ENCODE assay signal across 19 cellular contexts in the genomic region with DNA sequence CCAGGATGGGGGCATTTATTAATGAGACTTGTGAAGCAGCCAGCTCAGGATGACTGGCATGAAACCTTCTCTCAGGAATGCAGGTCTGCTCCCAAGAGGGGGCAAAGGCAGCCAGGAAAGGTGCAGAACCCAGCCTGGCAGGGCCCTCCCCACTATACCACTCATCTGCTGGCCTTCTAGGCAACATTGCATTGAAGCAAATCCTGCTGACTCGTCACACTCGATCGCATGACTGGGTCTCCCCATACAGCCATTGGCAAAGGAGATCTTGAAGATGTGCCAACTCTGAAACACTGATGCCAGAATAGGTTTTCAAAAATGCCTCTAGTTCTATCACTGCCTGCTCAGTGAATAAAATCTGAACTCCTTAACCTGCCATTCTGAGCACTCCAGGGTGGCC.
DNase-seq lines count a peak whose midpoint lies in the region; ATAC-seq, FAIRE-seq and TF ChIP-seq lines count a peak whose summit lies in the region.
"Had no signal": no experiment of that assay in that cellular context is flagged by ENCODE, and none has a peak within 500 bp of the region (broad histone marks: within the 10 kb centered on the region; RNA-seq: fewer than 3 reads in every experiment).

No MANE protein-coding gene starts in this region.

- WGBS in IMR-90 (ENCODE audit: extremely low coverage in 2 of 2, insufficient read length in 1 of 2), 2 experiments: 53% methylated on average over 3 of the region's 3 CpGs; no CpG with 5 or more reads in 1 of the 2 experiments
- 67 to 82% (median 68%) methylated on average over 3 of the region's 3 CpGs for WGBS in stomach, 5 donors

- no peak overlapping the region for H4K5ac ChIP-seq in IMR-90 (ENCODE audit: low read depth, low read length)

- FAIRE-seq in astrocyte (lab: Jason Lieb, UNC): no peak

- H3K56ac ChIP-seq in IMR-90 (ENCODE audit: extremely low read depth, insufficient read depth, low read length): no peak overlapping the region

- H3K9me3 Mint-ChIP-seq in astrocyte (ENCODE audit: unreplicated experiment): no peaks in the 10 kb centered on the region
- H3K9me3 Mint-ChIP-seq in activated T-cell treated with anti-CD3 and anti-CD28 coated beads, Interleukin-2, amount 50 U/mL, for 4 hours: no peaks in the 10 kb centered on the region
- H3K9me3 Mint-ChIP-seq: effector memory CD8-positive, alpha-beta T cell; stimulated activated effector memory CD8-positive, alpha-beta T cell treated with anti-CD3 and anti-CD28 coated beads, Interleukin-12 subunit alpha, Interleukin-12 subunit beta, amount 100 ng/mL, for 72 hours; T-helper 1 cell treated with Interleukin-12 subunit alpha and Interleukin-12 subunit beta and Interleukin-4 antibody, amounts not matched to agents 30 μg/mL and 1 μg/mL, for 36 hours had no signal

- peaks cover 8% of the 10 kb centered on the region for H3K27me3 Mint-ChIP-seq in astrocyte (ENCODE audit: low read depth, unreplicated experiment)
- no peaks in the 10 kb centered on the region for H3K27me3 Mint-ChIP-seq in activated T-cell treated with anti-CD3 and anti-CD28 coated beads, Interleukin-2, amount 50 U/mL, for 4 hours (ENCODE audit: low read depth)
- H3K27me3 Mint-ChIP-seq: activated naive CD4-positive, alpha-beta T cell treated with anti-CD3 and anti-CD28 coated beads, Interleukin-2, amount 50 U/mL, for 24 hours; effector memory CD8-positive, alpha-beta T cell had no signal

- no peak for TF ChIP-seq EP300 in stomach (IDR thresholded peaks at IDR 0.05)

- H3K23ac ChIP-seq in IMR-90 (ENCODE audit: low read depth, low read length): no peak overlapping the region

- ATAC-seq in IMR-90 (ENCODE audit: low read depth) (no peak), HG03565 (IDR thresholded peaks at IDR 0.05; ENCODE audit: unreplicated experiment) (no peak)
- no peak for ATAC-seq in activated T-cell treated with anti-CD3 and anti-CD28 coated beads, Interleukin-2, amount 50 U/mL, for 4 hours
- ATAC-seq: effector memory CD8-positive, alpha-beta T cell; gastrocnemius medialis; stimulated activated effector memory CD8-positive, alpha-beta T cell treated with anti-CD3 and anti-CD28 coated beads, Interleukin-12 subunit alpha, Interleukin-12 subunit beta, amount 100 ng/mL, for 72 hours had no signal

- no peak overlapping the region for H2BK15ac ChIP-seq in IMR-90 (ENCODE audit: low read depth, low read length)

- H2AK5ac ChIP-seq in IMR-90 (ENCODE audit: low read depth, low read length): no peak overlapping the region

- no peak overlapping the region for H2BK5ac ChIP-seq in IMR-90 (ENCODE audit: low read depth, low read length, poor library complexity, severe bottlenecking)

- peaks cover 3% of the 10 kb centered on the region; the same call in 1 of the 2 replicates for H3K27me3 ChIP-seq in IMR-90 (ENCODE audit: control insufficient read depth, insufficient read depth, low read length)
- H3K27me3 ChIP-seq in astrocyte (ENCODE audit: insufficient read depth, low read length): peaks cover 5% of the 10 kb centered on the region
- no peaks in the 10 kb centered on the region for H3K27me3 ChIP-seq in stomach
- H3K27me3 ChIP-seq: cardiac muscle cell, gastrocnemius medialis had no signal

- no peak overlapping the region for H3K27ac Mint-ChIP-seq in astrocyte (ENCODE audit: unreplicated experiment)
- H3K27ac Mint-ChIP-seq: activated naive CD4-positive, alpha-beta T cell treated with anti-CD3 and anti-CD28 coated beads, Interleukin-2, amount 50 U/mL, for 24 hours; effector memory CD8-positive, alpha-beta T cell; stimulated activated effector memory CD8-positive, alpha-beta T cell treated with anti-CD3 and anti-CD28 coated beads, Interleukin-12 subunit alpha, Interleukin-12 subunit beta, amount 100 ng/mL, for 72 hours; T-helper 1 cell treated with Interleukin-12 subunit alpha and Interleukin-12 subunit beta and Interleukin-4 antibody, amounts not matched to agents 30 μg/mL and 1 μg/mL, for 36 hours had no signal

- H2BK20ac ChIP-seq in IMR-90 (ENCODE audit: low read depth, low read length): no peak overlapping the region

- CTCF ChIA-PET in IMR-90 (lab: Yijun Ruan, JAX): no interaction called here

- no peaks in the 10 kb centered on the region for H3K4me1 Mint-ChIP-seq in astrocyte (ENCODE audit: low read depth, unreplicated experiment)
- peaks cover 7% of the 10 kb centered on the region for H3K4me1 Mint-ChIP-seq in activated T-cell treated with anti-CD3 and anti-CD28 coated beads, Interleukin-2, amount 50 U/mL, for 4 hours (ENCODE audit: low read depth)
- H3K4me1 Mint-ChIP-seq: stimulated activated effector memory CD8-positive, alpha-beta T cell treated with anti-CD3 and anti-CD28 coated beads, Interleukin-12 subunit alpha, Interleukin-12 subunit beta, amount 100 ng/mL, for 72 hours had no signal

- H2AK9ac ChIP-seq in IMR-90 (replicated peaks; ENCODE audit: low read depth, low read length, poor library complexity): no peak overlapping the region

- no peak for TF ChIP-seq CTCF in IMR-90 (conservative IDR thresholded peaks at IDR 0.05; ENCODE audit: low read depth, low read length)
- no peak for TF ChIP-seq CTCF in astrocyte (IDR thresholded peaks at IDR 0.05; ENCODE audit: insufficient read depth, low read depth, low read length)
- TF ChIP-seq CTCF in stomach (IDR thresholded peaks at IDR 0.05): no peak

- H3K36me3 Mint-ChIP-seq in astrocyte (ENCODE audit: low read depth, unreplicated experiment): peaks cover 3% of the 10 kb centered on the region
- H3K36me3 Mint-ChIP-seq in activated T-cell treated with anti-CD3 and anti-CD28 coated beads, Interleukin-2, amount 50 U/mL, for 4 hours (ENCODE audit: insufficient read depth): no peaks in the 10 kb centered on the region
- H3K36me3 Mint-ChIP-seq: stimulated activated effector memory CD8-positive, alpha-beta T cell treated with anti-CD3 and anti-CD28 coated beads, Interleukin-12 subunit alpha, Interleukin-12 subunit beta, amount 100 ng/mL, for 72 hours had no signal

- no peaks in the 10 kb centered on the region for H3K79me1 ChIP-seq in IMR-90 (ENCODE audit: low read depth in 1 of 2, low read length in 2 of 2)

- no peaks in the 10 kb centered on the region for H3K9me1 ChIP-seq in IMR-90 (ENCODE audit: insufficient read depth, low read length)

- H3K4me3 Mint-ChIP-seq in astrocyte (ENCODE audit: unreplicated experiment): no peak overlapping the region
- H3K4me3 Mint-ChIP-seq in activated T-cell treated with anti-CD3 and anti-CD28 coated beads, Interleukin-2, amount 50 U/mL, for 4 hours: no peak overlapping the region
- H3K4me3 Mint-ChIP-seq: activated naive CD4-positive, alpha-beta T cell treated with anti-CD3 and anti-CD28 coated beads, Interleukin-2, amount 50 U/mL, for 24 hours; effector memory CD8-positive, alpha-beta T cell; stimulated activated effector memory CD8-positive, alpha-beta T cell treated with anti-CD3 and anti-CD28 coated beads, Interleukin-12 subunit alpha, Interleukin-12 subunit beta, amount 100 ng/mL, for 72 hours; T-helper 1 cell treated with Interleukin-12 subunit alpha and Interleukin-12 subunit beta and Interleukin-4 antibody, amounts not matched to agents 30 μg/mL and 1 μg/mL, for 36 hours had no signal

- no peak for TF ChIP-seq POLR2A in IMR-90 (IDR thresholded peaks at IDR 0.05; ENCODE audit: low read depth, low read length)
- TF ChIP-seq POLR2A in stomach (IDR thresholded peaks at IDR 0.05): no peak

- no peaks in the 10 kb centered on the region for H3K36me3 ChIP-seq in IMR-90 (ENCODE audit: control insufficient read depth, insufficient read depth, low read length)
- no peaks in the 10 kb centered on the region for H3K36me3 ChIP-seq in astrocyte (ENCODE audit: insufficient read depth, low read length)
- no peaks in the 10 kb centered on the region for H3K36me3 ChIP-seq in stomach
- H3K36me3 ChIP-seq: cardiac muscle cell, gastrocnemius medialis had no signal

- in situ Hi-C loops in IMR-90 (cut with MboI; ENCODE audit: low sequenced_read_pairs): no loop called here

- dilution Hi-C loops in IMR-90 (cut with HindIII; ENCODE audit: low sequenced_read_pairs, unreplicated experiment): no loop called here

- H2AFZ ChIP-seq in IMR-90 (replicated peaks; ENCODE audit: low read length, poor library complexity) (no peak overlapping the region), astrocyte (ENCODE audit: low read depth, low read length) (no peak overlapping the region)

- H4K20me1 ChIP-seq in IMR-90 (ENCODE audit: insufficient read depth, low read length) (no peaks in the 10 kb centered on the region), astrocyte (ENCODE audit: insufficient read depth, low read length) (no peaks in the 10 kb centered on the region)

- H3K9me3 ChIP-seq in IMR-90 (ENCODE audit: control insufficient read depth, insufficient read depth, low read length): no peaks in the 10 kb centered on the region
- H3K9me3 ChIP-seq in astrocyte (ENCODE audit: insufficient read depth, low read depth, low read length): no peaks in the 10 kb centered on the region
- no peaks in the 10 kb centered on the region for H3K9me3 ChIP-seq in stomach
- H3K9me3 ChIP-seq: gastrocnemius medialis had no signal

- H4K8ac ChIP-seq in IMR-90 (ENCODE audit: low read depth in 2 of 2, low read length in 2 of 2): no peak overlapping the region

- no peak overlapping the region for H3K18ac ChIP-seq in IMR-90 (ENCODE audit: low read depth, low read length)

- intact Hi-C loops in IMR-90 (cut with micrococcal nuclease) (no loop called here), stomach (cut with DNase I; ENCODE audit: low total_unique reads) (no loop called here)

- no peak overlapping the region for H3K27ac ChIP-seq in IMR-90 (ENCODE audit: insufficient read depth, low read length)
- no peak overlapping the region for H3K27ac ChIP-seq in astrocyte (ENCODE audit: low read depth, low read length)
- no peak overlapping the region for H3K27ac ChIP-seq in stomach
- H3K27ac ChIP-seq: cardiac muscle cell, gastrocnemius medialis had no signal

- no TSS peak for BruUV-seq in IMR-90 (replicated peaks; lab: Mats Ljungman, UMichigan)

- TF ChIP-seq RAD21 in IMR-90 (IDR thresholded peaks at IDR 0.05; ENCODE audit: low read length): no peak

- H3K4me3 ChIP-seq in IMR-90 (ENCODE audit: insufficient read depth, low read depth, low read length): no peak overlapping the region
- H3K4me3 ChIP-seq in astrocyte (ENCODE audit: insufficient read depth, low read depth, low read length): no peak overlapping the region
- H3K4me3 ChIP-seq in stomach: no peak overlapping the region
- H3K4me3 ChIP-seq: cardiac muscle cell, gastrocnemius medialis had no signal

- no peak overlapping the region for H3K4ac ChIP-seq in IMR-90 (ENCODE audit: low read depth, low read length)

- no peak overlapping the region for H2BK120ac ChIP-seq in IMR-90 (ENCODE audit: low read depth, low read length)

- H3K4me2 ChIP-seq in IMR-90 (ENCODE audit: low read depth, low read length) (no peak overlapping the region), astrocyte (ENCODE audit: low read length) (no peak overlapping the region)

- H3K9ac ChIP-seq in IMR-90 (ENCODE audit: low read depth, low read length) (no peak overlapping the region), astrocyte (ENCODE audit: low read length) (no peak overlapping the region)

- no peak overlapping the region for H3K14ac ChIP-seq in IMR-90 (replicated peaks; ENCODE audit: low read depth, low read length)

- POLR2A ChIA-PET in IMR-90 (lab: Charles Lee; ENCODE audit: unreplicated experiment): no interaction called here

- DNase-seq in AG08396 (ENCODE audit: low spot score) (peak; percentile 15), IMR-90 (no peak), astrocyte (ENCODE audit: low read depth) (peak; percentile 13), kidney tubule cell (ENCODE audit: low spot score) (peak; percentile 97), NCI-H187 (lab: John Stamatoyannopoulos, UW) (no peak), stomach (no peak)
- no peak for DNase-seq in activated T-cell treated with anti-CD3 and anti-CD28 coated beads, Interleukin-2, amount 50 U/mL, for 4 hours
- DNase-seq: activated CD4-positive, CD25-positive, alpha-beta regulatory T cell treated with anti-CD3 and anti-CD28 coated beads, Interleukin-2, amount 50 U/mL, for 72 hours; activated CD8-positive, alpha-beta memory T cell treated with anti-CD3 and anti-CD28 coated beads, Interleukin-2, amount 50 U/mL, for 48 hours; AML-193; DMS153; effector memory CD8-positive, alpha-beta T cell; gastrocnemius medialis; NCI-H1105 had no signal

- H3K79me2 ChIP-seq in astrocyte (ENCODE audit: insufficient read depth, low read length): no peaks in the 10 kb centered on the region

- H3K4me1 ChIP-seq in IMR-90 (ENCODE audit: control insufficient read depth, insufficient read depth, low read length): no peaks in the 10 kb centered on the region
- no peaks in the 10 kb centered on the region for H3K4me1 ChIP-seq in astrocyte (ENCODE audit: insufficient read depth, low read length)
- H3K4me1 ChIP-seq in stomach: no peaks in the 10 kb centered on the region
- H3K4me1 ChIP-seq: gastrocnemius medialis had no signal

- H4K91ac ChIP-seq in IMR-90 (ENCODE audit: insufficient read depth, low read depth, low read length): no peak overlapping the region

Comparison
In these comparisons a context has a peak if more than half of its experiments do, and no peak if none do; other contexts are left out.
1. DNase-seq: peak in AG08396 (single experiment), astrocyte (single experiment) and kidney tubule cell (single experiment); none in IMR-90 (single experiment), NCI-H187 (0 of 2), stomach (single experiment) and activated T-cell treated with anti-CD3 and anti-CD28 coated beads, Interleukin-2, amount 50 U/mL, for 4 hours (single experiment).